27 cellular contexts compared by ENCODE assay signal in the genomic region with DNA sequence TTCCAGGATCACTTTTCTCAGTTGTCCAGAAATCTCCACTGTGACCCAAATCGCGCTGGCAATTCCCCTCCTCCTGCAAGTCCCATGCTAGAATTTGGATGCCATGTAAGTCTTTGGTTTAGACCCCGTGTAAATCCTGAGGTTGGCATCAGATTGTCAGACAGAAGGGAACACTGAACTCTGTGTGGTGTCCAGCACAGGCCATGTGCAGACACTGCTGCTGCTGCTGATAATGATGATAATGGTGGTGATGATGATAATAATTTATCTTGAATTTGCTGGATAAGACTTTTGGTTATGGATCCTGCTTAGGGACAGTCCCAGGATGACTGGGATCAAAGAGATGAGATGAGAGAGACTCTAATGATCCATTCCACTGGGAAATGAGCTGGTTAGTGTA.
"Had no signal": no experiment of that assay in that cellular context is flagged by ENCODE, and none has a peak within 500 bp of the region (broad histone marks: within the 10 kb centered on the region; RNA-seq: fewer than 3 reads in every experiment).

No MANE protein-coding gene starts in this region.

- H3K4me3 Mint-ChIP-seq: activated B cell treated with CpG ODN at 0.5 μM for 24 hours; activated CD4-positive, alpha-beta T cell treated with anti-CD3 and anti-CD28 coated beads, Interleukin-2, amount 10 ng/mL, durations not matched to agents 24 days and 14 days; activated naive CD4-positive, alpha-beta T cell treated with anti-CD3 and anti-CD28 coated beads, Interleukin-2, amount 10 ng/mL, durations not matched to agents 7 days and 5 days; activated naive CD8-positive, alpha-beta T cell treated with anti-CD3 and anti-CD28 coated beads for 36 hours; T-helper 17 cell had no signal

- H3K9me3 Mint-ChIP-seq: activated B cell treated with CpG ODN at 0.5 μM for 24 hours; activated CD4-positive, alpha-beta T cell treated with anti-CD3 and anti-CD28 coated beads, Interleukin-2, amount 10 ng/mL, durations not matched to agents 24 days and 14 days; activated naive CD4-positive, alpha-beta T cell treated with anti-CD3 and anti-CD28 coated beads, Interleukin-2, amount 10 ng/mL, durations not matched to agents 7 days and 5 days; activated naive CD8-positive, alpha-beta T cell treated with anti-CD3 and anti-CD28 coated beads for 36 hours; activated T-helper 2 cell treated with anti-CD3 and anti-CD28 coated beads, Interferon-gamma antibody, Interleukin-2, Interleukin-4, amounts not matched to agents 10 μg/mL and 5 μg/mL and 100 μg/mL, durations not matched to agents 14 hours and 24 hours and 36 hours had no signal

- H3K4me1 Mint-ChIP-seq: activated B cell treated with CpG ODN at 0.5 μM for 24 hours; activated naive CD8-positive, alpha-beta T cell treated with anti-CD3 and anti-CD28 coated beads for 36 hours had no signal

- H3K36me3 Mint-ChIP-seq: activated naive CD4-positive, alpha-beta T cell treated with anti-CD3 and anti-CD28 coated beads, Interleukin-2, amount 10 ng/mL, durations not matched to agents 7 days and 5 days; activated naive CD8-positive, alpha-beta T cell treated with anti-CD3 and anti-CD28 coated beads for 36 hours had no signal

- ATAC-seq: Panc1, T-helper 17 cell had no signal

- H3K4me3 ChIP-seq: SJCRH30 had no signal

- H3K27me3 ChIP-seq: SJCRH30 had no signal

- DNase-seq: activated B cell treated with CpG ODN at 0.5 μM for 24 hours; activated CD4-positive, alpha-beta T cell treated with anti-CD3 and anti-CD28 coated beads for 1 hour; activated CD4-positive, alpha-beta T cell treated with anti-CD3 and anti-CD28 coated beads, Interleukin-2, amount 10 ng/mL, durations not matched to agents 24 days and 14 days; activated CD4-positive, alpha-beta T cell treated with anti-CD3 and anti-CD28 coated beads, Interleukin-2, amount 50 U/mL, for 48 hours; activated CD8-positive, alpha-beta memory T cell treated with anti-CD3 and anti-CD28 coated beads for 24 hours; activated gamma-delta T cell treated with Interleukin-2 at 50 U/mL for 16 hours; activated naive CD4-positive, alpha-beta T cell treated with anti-CD3 and anti-CD28 coated beads, Interleukin-2, amount 10 ng/mL, durations not matched to agents 7 days and 5 days; activated naive CD8-positive, alpha-beta T cell treated with anti-CD3 and anti-CD28 coated beads for 36 hours; activated T-cell treated with anti-CD3 and anti-CD28 coated beads for 4 hours; activated T-cell treated with anti-CD3 and anti-CD28 coated beads, Interleukin-2, amount 50 U/mL, for 48 hours; Kasumi-1; KBM-7; NCI-H1105 treated with DMSO at 0.1 percent for 48 hours; NCI-H1436 treated with DMSO at 0.1 percent for 48 hours; NCI-H187; NCI-H2081; NCI-H510A treated with DMSO at 0.1 percent for 48 hours; NCI-H69; NK-92 treated with Interleukin-12 subunit alpha and Interleukin-12 subunit beta, amount 100 ng/mL, for 24 hours; OCI-M1; Right ventricle myocardium superior; RPMI8226; SJCRH30; T-helper 17 cell; T-helper 9 cell had no signal

- H3K36me3 ChIP-seq: SJCRH30 had no signal

- H3K27ac Mint-ChIP-seq: activated B cell treated with CpG ODN at 0.5 μM for 24 hours; activated CD4-positive, alpha-beta T cell treated with anti-CD3 and anti-CD28 coated beads, Interleukin-2, amount 10 ng/mL, durations not matched to agents 24 days and 14 days; activated naive CD4-positive, alpha-beta T cell treated with anti-CD3 and anti-CD28 coated beads, Interleukin-2, amount 10 ng/mL, durations not matched to agents 7 days and 5 days; activated naive CD8-positive, alpha-beta T cell treated with anti-CD3 and anti-CD28 coated beads for 36 hours; activated T-helper 2 cell treated with anti-CD3 and anti-CD28 coated beads, Interferon-gamma antibody, Interleukin-2, Interleukin-4, amounts not matched to agents 10 μg/mL and 5 μg/mL and 100 μg/mL, durations not matched to agents 14 hours and 24 hours and 36 hours; T-helper 17 cell had no signal
